Comparison of ENCODE assay signal across 8 cellular contexts in the genomic region with DNA sequence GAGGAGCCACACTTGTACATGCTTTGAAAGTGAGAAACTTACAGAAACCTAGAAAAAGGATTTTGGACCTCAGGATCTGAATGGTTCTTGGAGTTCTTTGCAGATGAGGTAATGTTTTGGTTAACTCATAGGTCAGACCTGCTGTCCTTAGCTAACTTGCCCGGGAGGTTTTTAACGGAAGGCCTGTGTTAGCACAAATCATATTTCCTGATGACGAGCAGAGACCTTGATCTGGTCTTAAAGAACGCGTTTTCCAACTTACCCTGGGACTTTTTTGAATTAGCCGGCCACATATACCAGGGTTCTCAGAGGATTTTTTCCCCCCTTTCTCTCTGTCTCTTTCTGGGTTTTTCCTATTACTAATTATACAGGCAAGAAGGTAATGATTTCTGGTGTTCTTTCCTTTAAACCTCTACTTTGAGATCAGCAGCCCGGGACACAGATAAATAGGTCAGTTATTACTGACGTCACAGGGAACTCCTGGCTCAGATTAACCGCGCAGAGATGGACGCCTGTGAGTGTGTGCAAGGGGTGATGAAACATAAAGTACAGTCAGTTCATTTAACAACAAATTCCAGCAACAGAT.
DNase-seq lines count a peak whose midpoint lies in the region; ATAC-seq lines count a peak whose summit lies in the region.

No MANE protein-coding gene starts in this region.

- peak overlapping the region; percentile 1 for H4K8ac ChIP-seq in mesendoderm (ENCODE audit: low read depth, low read length)

- no peaks in the 10 kb centered on the region for H3K27me3 ChIP-seq in mesendoderm (ENCODE audit: insufficient read depth, low read length, poor library complexity)

- ATAC-seq in HG02678 (IDR thresholded peaks at IDR 0.05; ENCODE audit: unreplicated experiment) = peak; percentile 50
- ATAC-seq in GM18868 (IDR thresholded peaks at IDR 0.05; ENCODE audit: unreplicated experiment) = no peak

- no peak overlapping the region for H3K4me3 ChIP-seq in mesendoderm (ENCODE audit: low read length)

- peak overlapping the region; percentile 81 for H2BK5ac ChIP-seq in mesendoderm (ENCODE audit: low read length)

- DNase-seq in A172 (ENCODE audit: low spot score) (peak; percentile 80), cerebellar cortex (ENCODE audit: low spot score) (peak; percentile 29), mesendoderm (peak; percentile 83), pons (ENCODE audit: low spot score) (no peak), 8988T (no peak)
- DNase-seq in activated naive CD4-positive, alpha-beta T cell treated with Interleukin-2 at 50 U/mL for 16 hours = no peak

- H3K56ac ChIP-seq in mesendoderm (ENCODE audit: low read length) = peak overlapping the region; percentile 69

- peak overlapping the region; percentile 6 for H3K9ac ChIP-seq in mesendoderm (ENCODE audit: low read length)

- H2AK5ac ChIP-seq in mesendoderm (ENCODE audit: low read length) = peak overlapping the region; percentile 39

- H2BK120ac ChIP-seq in mesendoderm (ENCODE audit: low read depth, low read length) = peak overlapping the region; percentile 98

- H4K5ac ChIP-seq in mesendoderm (ENCODE audit: low read length) = no peak overlapping the region

- no peak overlapping the region for H3K23ac ChIP-seq in mesendoderm (ENCODE audit: low read length)

- no peaks in the 10 kb centered on the region for H3K79me2 ChIP-seq in mesendoderm (ENCODE audit: control insufficient read depth, insufficient read depth, low read length)

- H3K4ac ChIP-seq in mesendoderm (ENCODE audit: low read depth, low read length) = no peak overlapping the region

- H3K4me2 ChIP-seq in mesendoderm (ENCODE audit: low read length) = no peak overlapping the region

- H3K18ac ChIP-seq in mesendoderm (ENCODE audit: low read length) = peak overlapping the region; percentile 91

- peaks cover 9% of the 10 kb centered on the region for H3K4me1 ChIP-seq in mesendoderm (ENCODE audit: control insufficient read depth, low read depth, low read length)

- H3K79me1 ChIP-seq in mesendoderm (ENCODE audit: low read length) = no peaks in the 10 kb centered on the region

- WGBS in mesendoderm (ENCODE audit: extremely low coverage, insufficient coverage, low lambda C conversion rate) = no CpG with 5 or more reads among the region's 11 CpGs

- H3K36me3 ChIP-seq in mesendoderm (ENCODE audit: control insufficient read depth, insufficient read depth, low read length) = no peaks in the 10 kb centered on the region

- H3K27ac ChIP-seq in mesendoderm (ENCODE audit: low read depth, low read length) = peak overlapping the region; percentile 85

- no peak overlapping the region for H2BK15ac ChIP-seq in mesendoderm (replicated peaks; ENCODE audit: low read depth)

Comparison
In these comparisons a context has a peak if more than half of its experiments do, and no peak if none do; other contexts are left out.
1. DNase-seq: peak in A172 (single experiment), cerebellar cortex (single experiment) and mesendoderm (single experiment); none in pons (single experiment), activated naive CD4-positive, alpha-beta T cell treated with Interleukin-2 at 50 U/mL for 16 hours (single experiment) and 8988T (single experiment).